In genomic region chr7:44044315-44045225, GRCh38 we compare ENCODE assay signal across 8 cellular contexts. TPM values are rescaled to one million over a fixed set of nuclear protein-coding genes. Genes with fewer than 3 reads are reported as not detected.
DNase-seq lines count a peak whose midpoint lies in the region; ATAC-seq, FAIRE-seq and TF ChIP-seq lines count a peak whose summit lies in the region.

Gene DBNL (plus strand): TSS chr7:44044702. CDS start chr7:44044738, 36 bp downstream.

- TF ChIP-seq CTCF in HepG2 (CRISPR knock-in tag; IDR thresholded peaks at IDR 0.05) = no peak; the same call in 1 of the 2 replicates

- DNase-seq in Ammon's horn (ENCODE audit: low spot score) (peak; percentile 95), NCI-H526 treated with DMSO at 0.1 percent for 48 hours (lab: John Stamatoyannopoulos, UW) (peak; percentile 79), dedifferentiated amniotic fluid mesenchymal stem cell (ENCODE audit: extremely low spot score) (peak; percentile 88), HepG2 (ENCODE audit: low spot score) (peak; percentile 79)
- DNase-seq in activated CD4-positive, alpha-beta T cell treated with anti-CD3 and anti-CD28 coated beads, Interleukin-2, amount 50 U/mL, for 1 hour = peak; percentile 82
- DNase-seq in stimulated activated CD4-positive, alpha-beta T cell treated with anti-CD3 and anti-CD28 coated beads, Interleukin-2, amount 100 ng/mL, for 48 hours = peak; percentile 86 to 90

- peak within 1 kb of the TSS; percentile 92 for H3K4me2 ChIP-seq in HepG2 (ENCODE audit: low read depth, low read length)

- 0% methylated on average over 16 of the region's 74 CpGs for WGBS in HepG2 (ENCODE audit: low lambda C conversion rate)

- H3K27me3 ChIP-seq in HepG2 (ENCODE audit: control insufficient read depth in 1 of 2, insufficient read depth in 2 of 2, low read length in 2 of 2) = no peaks in the 10 kb centered on the region; a peak in 1 of 5 replicates

- peak within 1 kb of the TSS; percentile 88 for H3K9ac ChIP-seq in HepG2 (ENCODE audit: insufficient read depth, low read depth, low read length)

- H2AFZ ChIP-seq in HepG2 (ENCODE audit: low read length) = peak within 1 kb of the TSS; percentile 71

- H3K27ac ChIP-seq in HepG2 (ENCODE audit: extremely low read length, insufficient read depth, low read length) = peak within 1 kb of the TSS; percentile 69

- no peak for TF ChIP-seq RAD21 in HepG2 (CRISPR knock-in tag; IDR thresholded peaks at IDR 0.05)

- ATAC-seq in GM19043 (IDR thresholded peaks at IDR 0.05; ENCODE audit: low read depth, unreplicated experiment) = peak; percentile 68
- ATAC-seq in HG03354 (IDR thresholded peaks at IDR 0.05; ENCODE audit: poor library complexity, severe bottlenecking, unreplicated experiment) = peak; percentile 74
- ATAC-seq in HepG2 = peak; percentile 97

- no peak for TF ChIP-seq EP300 in HepG2 (IDR thresholded peaks at IDR 0.05; ENCODE audit: low read depth in 2 of 2, low read length in 2 of 2)
- no peak for TF ChIP-seq EP300 in HepG2 (CRISPR knock-in tag; IDR thresholded peaks at IDR 0.05; ENCODE audit: borderline replicate concordance)

- peaks cover 27% of the 10 kb centered on the region for H3K79me2 ChIP-seq in HepG2 (ENCODE audit: insufficient read depth, low read length)

- peaks cover 6 to 11% of the 10 kb centered on the region in 2 experiments; a peak in 3 of 5 replicates for H3K36me3 ChIP-seq in HepG2 (replicated peaks in 1 of 2; ENCODE audit: control insufficient read depth in 1 of 2, insufficient read depth in 2 of 2, low read length in 2 of 2)

- H4K20me1 ChIP-seq in HepG2 (ENCODE audit: insufficient read depth, low read length) = no peaks in the 10 kb centered on the region

- TF ChIP-seq POLR2A in HepG2 (IDR thresholded peaks at IDR 0.05; ENCODE audit: insufficient read depth in 1 of 2, low read depth in 2 of 2, low read length in 2 of 2) = peak; percentile 71 to 96

- H3K4me1 ChIP-seq in HepG2 (ENCODE audit: insufficient read depth, low read length) = peaks cover 45% of the 10 kb centered on the region

- POLR2A ChIA-PET in HepG2 (lab: Yijun Ruan, JAX) = interaction anchor here (0.6 to 1.7 kb wide), 11 partner anchors 8 to 37 kb away, joined by 3 to 12 read pairs (median 3); partner anchors contain the start of gene PGAM2

- no TSS peak for BruUV-seq in HepG2 (replicated peaks; lab: Mats Ljungman, UMichigan)

- CTCF ChIA-PET in HepG2 (lab: Yijun Ruan, JAX; ENCODE audit: low intra/inter-chr PET ratio, low total read pairs) = interaction anchor here (0.9 kb wide), 1 partner anchor 24 kb away, joined by 3 read pairs; no protein-coding TSS in a partner anchor

- in situ Hi-C loops in HepG2 (cut with HindIII; ENCODE audit: extremely low pct_ligation_motif_present, low pct_unique_long_range_greater_than_20kb) = no loop called here

- intact Hi-C loops in HepG2 (cut with micrococcal nuclease; ENCODE audit: unreplicated experiment) = no loop called here

- H3K4me3 ChIP-seq in HepG2 (replicated peaks in 1 of 3; ENCODE audit: insufficient read depth in 1 of 3, low read depth in 2 of 3, low read length in 3 of 3) = peak within 1 kb of the TSS; percentile 85 to 96 (median 85)

- FAIRE-seq in HepG2 (lab: Jason Lieb, UNC) = no peak

- H3K9me3 ChIP-seq in HepG2 (ENCODE audit: low read length) = no peaks in the 10 kb centered on the region

TF ChIP-seq in HepG2, 621 proteins besides CTCF, POLR2A, EP300 and RAD21 (continues in another document):
- TF ChIP-seq ZHX2 (IDR thresholded peaks at IDR 0.05; ENCODE audit: low read depth) = peak; percentile 19; the same call in 1 of the 2 replicates
- no peak for TF ChIP-seq ZHX2 (CRISPR knock-in tag; IDR thresholded peaks at IDR 0.05; ENCODE audit: borderline replicate concordance)
- peak; percentile 62; the same call in 1 of the 2 replicates for TF ChIP-seq ERF (CRISPR knock-in tag; IDR thresholded peaks at IDR 0.05)
- peak; percentile 75; the same call in 1 of the 2 replicates for TF ChIP-seq MED13 (CRISPR knock-in tag; IDR thresholded peaks at IDR 0.05)
- 0 out of 2 replicates have a peak, but pooled peaks have one; percentile 61 for TF ChIP-seq KLF15 (CRISPR knock-in tag; IDR thresholded peaks at IDR 0.05; ENCODE audit: borderline replicate concordance)
- no peak; the same call in 1 of the 2 replicates for TF ChIP-seq SOX13 (IDR thresholded peaks at IDR 0.05)
- TF ChIP-seq SOX13 (CRISPR knock-in tag; conservative IDR thresholded peaks at IDR 0.05 in 1 of 2, IDR thresholded peaks at IDR 0.05 in 1 of 2) = peak in 1 of 2 experiments; percentile 25; a peak in 1 of 4 replicates

RNA-seq across cellular contexts. Expression of gene DBNL, which starts in this region (rescaled TPM):
- total RNA-seq in HepG2 (2016; rRNA removed; fragmentation: Illumina TruSeq; extraction: Trizol) = 35.1 and 35.4 TPM in 2 replicates
- total RNA-seq in HepG2 (2016; cell fraction: cytosol; rRNA removed; fragmentation: Illumina TruSeq; extraction: Trizol; ENCODE audit: low read depth) = 6.3 and 6.7 TPM in 2 replicates
- total RNA-seq in HepG2 (2016; cell fraction: insoluble cytoplasmic fraction; rRNA removed; fragmentation: Illumina TruSeq; extraction: Trizol) = 30.6 and 36.6 TPM in 2 replicates
- total RNA-seq in HepG2 (2016; cell fraction: membrane; rRNA removed; fragmentation: Illumina TruSeq; extraction: Trizol) = 14.7 and 15.9 TPM in 2 replicates
- 17.2 and 21.8 TPM in 2 replicates for total RNA-seq in HepG2 (2016; cell fraction: nucleus; rRNA removed; fragmentation: Illumina TruSeq; extraction: Trizol)
- 20.8 and 29.0 TPM in 2 replicates for polyA plus RNA-seq in HepG2 (2011; rRNA removed)
- 15.5 and 19.5 TPM in 2 replicates for polyA plus RNA-seq in HepG2 (2011; cell fraction: cytosol; rRNA removed)
- polyA plus RNA-seq in HepG2 (2011; cell fraction: nucleus; rRNA removed) = 72.9 and 82.9 TPM in 2 replicates
- 17.6 and 18.9 TPM in 2 replicates for polyA plus RNA-seq in HepG2 (2012)
- polyA plus RNA-seq in HepG2 (2016; cell fraction: cytosol; fragmentation: Illumina TruSeq; extraction: Trizol; ENCODE audit: low read depth) = 5.0 and 5.7 TPM in 2 replicates
- polyA plus RNA-seq in HepG2 (2016; cell fraction: insoluble cytoplasmic fraction; fragmentation: Illumina TruSeq; extraction: Trizol; ENCODE audit: low read depth) = 31.8 and 36.6 TPM in 2 replicates
- 10.1 and 10.8 TPM in 2 replicates for polyA plus RNA-seq in HepG2 (2016; cell fraction: membrane; fragmentation: Illumina TruSeq; extraction: Trizol; ENCODE audit: low read depth)
- 26.3 and 34.3 TPM in 2 replicates for polyA plus RNA-seq in HepG2 (2016; cell fraction: nucleus; fragmentation: Illumina TruSeq; extraction: Trizol; ENCODE audit: insufficient read depth, low read depth)
- 51.2 and 89.6 TPM in 2 replicates for polyA minus RNA-seq in HepG2 (2011; rRNA and poly(A)+ RNA removed; ENCODE audit: low replicate concordance)
- polyA minus RNA-seq in HepG2 (2011; cell fraction: cytosol; rRNA and poly(A)+ RNA removed) = 10.0 and 13.2 TPM in 2 replicates
- polyA minus RNA-seq in HepG2 (2011; cell fraction: nucleus; rRNA and poly(A)+ RNA removed) = 31.3 and 34.3 TPM in 2 replicates

Comparison
In these comparisons a context has a peak if more than half of its experiments do, and no peak if none do; other contexts are left out.
1. Peak in every context shown above with its lines: DNase-seq, ATAC-seq, H3K4me3 ChIP-seq and H3K27ac ChIP-seq.